In genomic region chr7:151992375-151992774, GRCh38 we compare ENCODE assay signal across 8 cellular contexts. TPM values are rescaled to one million over a fixed set of nuclear protein-coding genes. Genes with fewer than 3 reads are reported as not detected.
DNase-seq lines count a peak whose midpoint lies in the region; ATAC-seq and TF ChIP-seq lines count a peak whose summit lies in the region.

No MANE protein-coding gene starts in this region.

- POLR2A ChIA-PET in CD4-positive, alpha-beta memory T cell (lab: Charles Lee; ENCODE audit: partially characterized antibody), result no interaction called here

- H3K4me1 Mint-ChIP-seq in CD4-positive, alpha-beta memory T cell, result peaks cover 2 to 10% (median 4%) of the 10 kb centered on the region in 4 donors
- H3K4me1 Mint-ChIP-seq in activated CD8-positive, alpha-beta memory T cell treated with anti-CD3 and anti-CD28 coated beads, Interleukin-2, amount 10 ng/mL, durations not matched to agents 7 days and 5 days, result peaks cover 5% of the 10 kb centered on the region
- peaks cover 4% of the 10 kb centered on the region for H3K4me1 Mint-ChIP-seq in osteocyte (ENCODE audit: unreplicated experiment)

- in situ Hi-C loops in HAP-1 (cut with MboI; ENCODE audit: low sequenced_read_pairs), result no loop called here

- H3K36me3 ChIP-seq in CD4-positive, alpha-beta memory T cell (ENCODE audit: insufficient read depth, low read length), result no peaks in the 10 kb centered on the region
- H3K36me3 ChIP-seq in HAP-1 (replicated peaks), result no peaks in the 10 kb centered on the region

- H3K27me3 Mint-ChIP-seq in CD4-positive, alpha-beta memory T cell, result peaks cover 23 to 32% of the 10 kb centered on the region in 2 donors
- peaks cover 44% of the 10 kb centered on the region for H3K27me3 Mint-ChIP-seq in activated CD8-positive, alpha-beta memory T cell treated with anti-CD3 and anti-CD28 coated beads, Interleukin-2, amount 10 ng/mL, durations not matched to agents 7 days and 5 days
- H3K27me3 Mint-ChIP-seq in osteocyte (ENCODE audit: unreplicated experiment), result peaks cover 21% of the 10 kb centered on the region

- DNase-seq in CD4-positive, alpha-beta memory T cell, result peak; percentile 26 to 43 (median 33)
- peak; percentile 34 to 71 for DNase-seq in HAP-1 (ENCODE audit: low spot score in 2 of 2)
- DNase-seq in NCI-H69 (lab: John Stamatoyannopoulos, UW), result peak; percentile 83
- peak; percentile 67 for DNase-seq in activated CD8-positive, alpha-beta memory T cell treated with anti-CD3 and anti-CD28 coated beads, Interleukin-2, amount 10 ng/mL, durations not matched to agents 7 days and 5 days
- peak; percentile 29 for DNase-seq in fibroblast of villous mesenchyme (ENCODE audit: low read depth)
- no peak for DNase-seq in osteocyte (ENCODE audit: extremely low spot score, unreplicated experiment)
- DNase-seq in NCI-H2171 treated with DMSO at 0.1 percent for 48 hours (lab: John Stamatoyannopoulos, UW), result no peak

- intact Hi-C loops in CD4-positive, alpha-beta memory T cell (cut with micrococcal nuclease), result no loop called here

- H3K27me3 ChIP-seq in CD4-positive, alpha-beta memory T cell (ENCODE audit: insufficient read depth, low read length), result peaks cover 5% of the 10 kb centered on the region
- no peaks in the 10 kb centered on the region for H3K27me3 ChIP-seq in HAP-1 (ENCODE audit: low read depth)

- no peaks in the 10 kb centered on the region for H3K4me1 ChIP-seq in CD4-positive, alpha-beta memory T cell (ENCODE audit: insufficient read depth, low read length)
- H3K4me1 ChIP-seq in HAP-1, result 0 out of 2 replicates have a peak, but pooled peaks cover 2% of the 10 kb centered on the region

- TF ChIP-seq CTCF in fibroblast of villous mesenchyme (IDR thresholded peaks at IDR 0.05; ENCODE audit: insufficient read depth, low read depth, low read length) (peak; percentile 18), osteocyte (IDR thresholded peaks at IDR 0.05) (peak; percentile 27)

- H3K9me3 ChIP-seq in CD4-positive, alpha-beta memory T cell (ENCODE audit: control insufficient read depth in 1 of 2, low read length in 2 of 2), result no peaks in the 10 kb centered on the region
- H3K9me3 ChIP-seq in HAP-1, result no peaks in the 10 kb centered on the region

- H3K9me3 Mint-ChIP-seq in CD4-positive, alpha-beta memory T cell, result no peaks in the 10 kb centered on the region
- H3K9me3 Mint-ChIP-seq in activated CD8-positive, alpha-beta memory T cell treated with anti-CD3 and anti-CD28 coated beads, Interleukin-2, amount 10 ng/mL, durations not matched to agents 7 days and 5 days (ENCODE audit: low read depth), result no peaks in the 10 kb centered on the region
- no peaks in the 10 kb centered on the region for H3K9me3 Mint-ChIP-seq in osteocyte (ENCODE audit: unreplicated experiment)

- peak overlapping the region in 2 of 8 donors; percentile 5 to 32 for H3K4me3 Mint-ChIP-seq in CD4-positive, alpha-beta memory T cell
- H3K4me3 Mint-ChIP-seq in activated CD8-positive, alpha-beta memory T cell treated with anti-CD3 and anti-CD28 coated beads, Interleukin-2, amount 10 ng/mL, durations not matched to agents 7 days and 5 days, result no peak overlapping the region
- no peak overlapping the region for H3K4me3 Mint-ChIP-seq in osteocyte (ENCODE audit: unreplicated experiment)

- no peak overlapping the region for H3K27ac ChIP-seq in CD4-positive, alpha-beta memory T cell (ENCODE audit: low read depth, low read length)

- H3K4me3 ChIP-seq in CD4-positive, alpha-beta memory T cell (ENCODE audit: low read length in 2 of 2), result no peak overlapping the region
- H3K4me3 ChIP-seq in HAP-1 (no peak overlapping the region), fibroblast of villous mesenchyme (ENCODE audit: low read depth, low read length) (no peak overlapping the region)

- no peaks in the 10 kb centered on the region for H3K36me3 Mint-ChIP-seq in CD4-positive, alpha-beta memory T cell
- no peaks in the 10 kb centered on the region for H3K36me3 Mint-ChIP-seq in activated CD8-positive, alpha-beta memory T cell treated with anti-CD3 and anti-CD28 coated beads, Interleukin-2, amount 10 ng/mL, durations not matched to agents 7 days and 5 days
- H3K36me3 Mint-ChIP-seq in osteocyte (ENCODE audit: unreplicated experiment), result no peaks in the 10 kb centered on the region

- peak overlapping the region in 1 of 7 donors; percentile 25 for H3K27ac Mint-ChIP-seq in CD4-positive, alpha-beta memory T cell
- H3K27ac Mint-ChIP-seq in activated CD8-positive, alpha-beta memory T cell treated with anti-CD3 and anti-CD28 coated beads, Interleukin-2, amount 10 ng/mL, durations not matched to agents 7 days and 5 days, result no peak overlapping the region
- no peak overlapping the region for H3K27ac Mint-ChIP-seq in osteocyte (ENCODE audit: unreplicated experiment)

- CTCF ChIA-PET in CD4-positive, alpha-beta memory T cell (lab: Charles Lee; ENCODE audit: partially characterized antibody), result no interaction called here
- CTCF ChIA-PET in activated CD8-positive, alpha-beta memory T cell treated with anti-CD3 and anti-CD28 coated beads, Interleukin-2, amount 10 ng/mL, durations not matched to agents 7 days and 5 days (lab: Charles Lee), result no interaction called here

- ATAC-seq in activated CD8-positive, alpha-beta memory T cell treated with anti-CD3 and anti-CD28 coated beads, Interleukin-2, amount 10 ng/mL, durations not matched to agents 7 days and 5 days, result peak; percentile 92
- ATAC-seq in GM21360 (IDR thresholded peaks at IDR 0.05; ENCODE audit: unreplicated experiment), result no peak

RNA-seq across cellular contexts. Expression of gene GALNT11, which starts 33.1 kb away (rescaled TPM):
- 10 to 100 TPM; 19.1 to 23.6 TPM for total RNA-seq in CD4-positive, alpha-beta memory T cell
- polyA plus RNA-seq in CD4-positive, alpha-beta memory T cell, result 10 to 100 TPM; 35.3 to 36.5 TPM
- total RNA-seq in activated CD8-positive, alpha-beta memory T cell treated with anti-CD3 and anti-CD28 coated beads, Interleukin-2, amount 10 ng/mL, durations not matched to agents 7 days and 5 days, result 10 to 100 TPM; 20.8 to 22.5 TPM
- total RNA-seq in fibroblast of villous mesenchyme, result 35.1 and 45.3 TPM in 2 replicates
- 34.1 and 42.8 TPM in 2 replicates for total RNA-seq in osteocyte

RNA-seq across cellular contexts. Expression of gene GALNTL5, which starts 36.1 kb away (rescaled TPM):
- not detected for total RNA-seq in CD4-positive, alpha-beta memory T cell
- not detected for polyA plus RNA-seq in CD4-positive, alpha-beta memory T cell
- not detected for total RNA-seq in activated CD8-positive, alpha-beta memory T cell treated with anti-CD3 and anti-CD28 coated beads, Interleukin-2, amount 10 ng/mL, durations not matched to agents 7 days and 5 days
- not detected in 2 replicates for total RNA-seq in fibroblast of villous mesenchyme
- not detected in 2 replicates for total RNA-seq in osteocyte

Comparison
In these comparisons a context has a peak if more than half of its experiments do, and no peak if none do; other contexts are left out.
1. DNase-seq: peak in CD4-positive, alpha-beta memory T cell (5 of 5), HAP-1 (2 of 2), NCI-H69 (single experiment), activated CD8-positive, alpha-beta memory T cell treated with anti-CD3 and anti-CD28 coated beads, Interleukin-2, amount 10 ng/mL, durations not matched to agents 7 days and 5 days (single experiment) and fibroblast of villous mesenchyme (single experiment); none in osteocyte (single experiment) and NCI-H2171 treated with DMSO at 0.1 percent for 48 hours (single experiment).